In genomic region chr13:50589651-50590054, GRCh38 we compare ENCODE assay signal across 14 cellular contexts.
DNase-seq lines count a peak whose midpoint lies in the region; ATAC-seq and TF ChIP-seq lines count a peak whose summit lies in the region.
"Had no signal": no experiment of that assay in that cellular context is flagged by ENCODE, and none has a peak within 500 bp of the region (broad histone marks: within the 10 kb centered on the region; RNA-seq: fewer than 3 reads in every experiment).

No MANE protein-coding gene starts in this region.

- DNase-seq in EL (peak; percentile 87), NCI-H226 (peak; percentile 87), epithelial cell of prostate (ENCODE audit: low read depth, low spot score) (peak; percentile 60), omental fat pad (ENCODE audit: low spot score) (no peak), GM19240 (ENCODE audit: insufficient read length, low spot score) (no peak), neuronal stem cell (ENCODE audit: low spot score) (no peak), NCI-H526 treated with DMSO at 0.1 percent for 48 hours (lab: John Stamatoyannopoulos, UW) (no peak)
- DNase-seq: activated CD4-positive, alpha-beta T cell treated with anti-CD3 and anti-CD28 coated beads, Interleukin-2, amount 50 U/mL, for 4 hours; DMS79 treated with DMSO at 0.1 percent for 48 hours; NCI-H2171 treated with DMSO at 0.1 percent for 48 hours; stimulated activated CD4-positive, alpha-beta T cell treated with anti-CD3 and anti-CD28 coated beads, Interleukin-15, amount 100 ng/mL, for 24 hours; stomach had no signal

- H2AFZ ChIP-seq in neuronal stem cell (ENCODE audit: low read length): no peak overlapping the region

- H2BK5ac ChIP-seq in neuronal stem cell (ENCODE audit: low read length): no peak overlapping the region

- no peak overlapping the region for H3K4me3 ChIP-seq in neuronal stem cell (ENCODE audit: low read length in 2 of 2)
- H3K4me3 ChIP-seq: HAP-1, stomach had no signal

- no peak overlapping the region for H3K18ac ChIP-seq in neuronal stem cell (ENCODE audit: low read length)

- no peak overlapping the region for H3K23ac ChIP-seq in neuronal stem cell (ENCODE audit: low read depth, low read length, poor library complexity)

- H3K27ac ChIP-seq in epithelial cell of prostate: peak overlapping the region; percentile 79
- no peak overlapping the region for H3K27ac ChIP-seq in neuronal stem cell (replicated peaks; ENCODE audit: low read length)
- H3K27ac ChIP-seq: stomach had no signal

- no peak overlapping the region for H2BK120ac ChIP-seq in neuronal stem cell (ENCODE audit: low read depth, low read length)

- H3K9ac ChIP-seq in neuronal stem cell (ENCODE audit: low read depth, low read length, poor library complexity): no peak overlapping the region

- H3K36me3 ChIP-seq in neuronal stem cell (replicated peaks in 1 of 2; ENCODE audit: control insufficient read depth in 2 of 2, insufficient read depth in 2 of 2, low read length in 2 of 2): no peaks in the 10 kb centered on the region
- H3K36me3 ChIP-seq: HAP-1, stomach had no signal

- no peak overlapping the region for H2AK5ac ChIP-seq in neuronal stem cell (ENCODE audit: low read depth, low read length)

- H3K14ac ChIP-seq in neuronal stem cell (ENCODE audit: low read length): no peak overlapping the region

- no peak overlapping the region for H2BK15ac ChIP-seq in neuronal stem cell (ENCODE audit: low read length)

- H3K4me2 ChIP-seq in neuronal stem cell (ENCODE audit: insufficient read depth, low read length, poor library complexity, severe bottlenecking): no peak overlapping the region

- no peak for TF ChIP-seq CTCF in omental fat pad (IDR thresholded peaks at IDR 0.05)

- no peaks in the 10 kb centered on the region for H3K9me3 ChIP-seq in neuronal stem cell (replicated peaks in 1 of 2; ENCODE audit: control insufficient read depth in 2 of 2, insufficient read depth in 1 of 2, low read depth in 1 of 2, low read length in 2 of 2)
- H3K9me3 ChIP-seq: HAP-1, stomach had no signal

- no peaks in the 10 kb centered on the region for H3K27me3 ChIP-seq in neuronal stem cell (ENCODE audit: control insufficient read depth in 3 of 3, insufficient read depth in 3 of 3, low read depth in 1 of 3, low read length in 3 of 3)
- H3K27me3 ChIP-seq: stomach had no signal

- H3K79me1 ChIP-seq in neuronal stem cell (ENCODE audit: low read depth, low read length): no peaks in the 10 kb centered on the region

- no peak overlapping the region for H4K91ac ChIP-seq in neuronal stem cell (ENCODE audit: low read depth, low read length, poor library complexity)

- H3K4me1 ChIP-seq in neuronal stem cell (ENCODE audit: control insufficient read depth in 2 of 2, insufficient read depth in 1 of 2, low read depth in 1 of 2, low read length in 2 of 2): peaks cover 7 to 9% of the 10 kb centered on the region in 2 donors

- no peak overlapping the region for H2BK12ac ChIP-seq in neuronal stem cell (ENCODE audit: low read length)

- no CpG with 5 or more reads among the region's 2 CpGs for WGBS in neuronal stem cell (ENCODE audit: extremely low coverage in 2 of 2, insufficient read length in 2 of 2, insufficient replicate concordance in 1 of 2), 2 donors

- no peak overlapping the region for H4K8ac ChIP-seq in neuronal stem cell (ENCODE audit: low read depth, low read length)

- peak; percentile 85 for ATAC-seq in omental fat pad (ENCODE audit: low FRiP score)
- ATAC-seq in activated CD4-positive, CD25-positive, alpha-beta regulatory T cell treated with anti-CD3 and anti-CD28 coated beads, Interleukin-2, amount 50 U/mL, for 24 hours: no peak

- no peak overlapping the region for H3K4ac ChIP-seq in neuronal stem cell (ENCODE audit: low read length)

Comparison
In these comparisons a context has a peak if more than half of its experiments do, and no peak if none do; other contexts are left out.
1. DNase-seq: peak in EL (single experiment), NCI-H226 (single experiment) and epithelial cell of prostate (single experiment); none in omental fat pad (single experiment), GM19240 (single experiment), neuronal stem cell (single experiment) and NCI-H526 treated with DMSO at 0.1 percent for 48 hours (single experiment).